Comparison of ENCODE assay signal across 8 cellular contexts in the genomic region with DNA sequence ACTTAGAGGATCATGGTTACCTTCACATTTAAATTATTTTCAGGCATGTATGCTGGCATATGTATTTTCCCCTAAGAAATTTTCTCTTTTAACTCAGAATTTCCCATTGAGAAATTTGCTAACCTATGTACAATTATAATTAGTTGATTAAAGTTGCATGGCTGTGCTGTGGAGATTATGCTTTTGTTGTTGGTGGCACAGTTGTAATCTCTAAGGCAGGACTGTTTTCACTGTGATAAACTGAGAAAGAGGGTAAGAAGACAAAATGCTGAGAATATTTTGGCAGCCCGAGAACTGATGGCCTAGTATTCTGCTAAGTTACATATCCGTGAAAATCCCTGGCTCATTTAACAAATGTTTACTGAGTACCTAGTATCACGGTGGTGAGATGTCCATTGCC. TPM values are rescaled to one million over a fixed set of nuclear protein-coding genes. Genes with fewer than 3 reads are reported as not detected.
DNase-seq lines count a peak whose midpoint lies in the region; ATAC-seq, FAIRE-seq and TF ChIP-seq lines count a peak whose summit lies in the region.

No MANE protein-coding gene starts in this region.

- DNase-seq in A549 (ENCODE audit: low read depth in 1 of 2, low spot score in 1 of 2) (no peak), GM23248 (no peak), immature natural killer cell (no peak), DMS53 (lab: John Stamatoyannopoulos, UW) (no peak), SJCRH30 (no peak)
- no peak for DNase-seq in activated CD4-positive, alpha-beta memory T cell treated with anti-CD3 and anti-CD28 coated beads, Interleukin-2, amount 10 ng/mL, durations not matched to agents 7 days and 5 days

- peak overlapping the region; percentile 99 for H2AFZ ChIP-seq in GM23248

- TF ChIP-seq POLR2A in A549 (IDR thresholded peaks at IDR 0.05; ENCODE audit: low read length), result no peak

- no peak for TF ChIP-seq EP300 in A549 (IDR thresholded peaks at IDR 0.05)

- H3K4me3 Mint-ChIP-seq in activated CD4-positive, alpha-beta memory T cell treated with anti-CD3 and anti-CD28 coated beads, Interleukin-2, amount 10 ng/mL, durations not matched to agents 7 days and 5 days, result peak overlapping the region; percentile 89
- H3K4me3 Mint-ChIP-seq in immature natural killer cell, result peak overlapping the region; percentile 49 to 93 (median 91)

- in situ Hi-C loops in GM23248 (cut with MboI), result no loop called here

- H3K4me3 ChIP-seq in A549 (peak overlapping the region; percentile 67), GM23248 (peak overlapping the region; percentile 90), SJCRH30 (no peak overlapping the region)

- H4K20me1 ChIP-seq in GM23248 (ENCODE audit: insufficient read depth), result no peaks in the 10 kb centered on the region

- H3F3A ChIP-seq in GM23248 (ENCODE audit: insufficient read depth), result peaks cover 10% of the 10 kb centered on the region; the same call in 1 of the 2 replicates

- TF ChIP-seq CTCF in A549 (IDR thresholded peaks at IDR 0.05), result no peak

- ATAC-seq in A549 (no peak), HG02884 (IDR thresholded peaks at IDR 0.05; ENCODE audit: unreplicated experiment) (no peak), HG03571 (IDR thresholded peaks at IDR 0.05; ENCODE audit: unreplicated experiment) (no peak)

- H3K36me3 Mint-ChIP-seq in activated CD4-positive, alpha-beta memory T cell treated with anti-CD3 and anti-CD28 coated beads, Interleukin-2, amount 10 ng/mL, durations not matched to agents 7 days and 5 days (ENCODE audit: low read depth), result peaks cover 29% of the 10 kb centered on the region
- peaks cover 0 to 6% (median 4%) of the 10 kb centered on the region in 3 donors for H3K36me3 Mint-ChIP-seq in immature natural killer cell

- H3K27ac ChIP-seq in A549 (peak overlapping the region; percentile 69 to 94), GM23248 (no peak overlapping the region), SJCRH30 (no peak overlapping the region)

- no peaks in the 10 kb centered on the region for H3K27me3 ChIP-seq in GM23248 (replicated peaks; ENCODE audit: insufficient read depth)
- no peaks in the 10 kb centered on the region for H3K27me3 ChIP-seq in SJCRH30

- peak overlapping the region; percentile 94 for H3K9ac ChIP-seq in GM23248

- CTCF ChIA-PET in A549 (lab: Yijun Ruan, JAX), result no interaction called here
- CTCF ChIA-PET in activated CD4-positive, alpha-beta memory T cell treated with anti-CD3 and anti-CD28 coated beads, Interleukin-2, amount 10 ng/mL, durations not matched to agents 7 days and 5 days (lab: Charles Lee), result no interaction called here

- H3K4me1 Mint-ChIP-seq in activated CD4-positive, alpha-beta memory T cell treated with anti-CD3 and anti-CD28 coated beads, Interleukin-2, amount 10 ng/mL, durations not matched to agents 7 days and 5 days, result peaks cover 35% of the 10 kb centered on the region
- H3K4me1 Mint-ChIP-seq in immature natural killer cell, result peaks cover 28 to 48% of the 10 kb centered on the region in 2 donors

- no peak for FAIRE-seq in A549 (lab: Jason Lieb, UNC)

- H3K36me3 ChIP-seq in GM23248 (ENCODE audit: low read depth), result peaks cover 4% of the 10 kb centered on the region; the same call in 1 of the 2 replicates
- H3K36me3 ChIP-seq in SJCRH30, result no peaks in the 10 kb centered on the region

- H3K27me3 Mint-ChIP-seq in activated CD4-positive, alpha-beta memory T cell treated with anti-CD3 and anti-CD28 coated beads, Interleukin-2, amount 10 ng/mL, durations not matched to agents 7 days and 5 days, result no peaks in the 10 kb centered on the region
- peaks cover 3 to 9% (median 6%) of the 10 kb centered on the region in 3 donors for H3K27me3 Mint-ChIP-seq in immature natural killer cell (ENCODE audit: low read depth in 3 of 3)

- H3K4me1 ChIP-seq in A549 (peaks cover 40% of the 10 kb centered on the region), GM23248 (ENCODE audit: insufficient read depth) (peaks cover 14% of the 10 kb centered on the region), SJCRH30 (peaks cover 4% of the 10 kb centered on the region)

- H3K79me2 ChIP-seq in GM23248 (ENCODE audit: insufficient read depth), result peaks cover 27% of the 10 kb centered on the region

- H3K9me2 ChIP-seq in GM23248 (ENCODE audit: insufficient read depth), result no peaks in the 10 kb centered on the region

- peak overlapping the region; percentile 79 for H3K4me2 ChIP-seq in A549
- peak overlapping the region; percentile 86 for H3K4me2 ChIP-seq in GM23248 (ENCODE audit: unreplicated experiment)

- 23% methylated on average over 3 of the region's 3 CpGs for WGBS in A549 (ENCODE audit: missing lambda C conversion rate)
- 84 to 86% methylated on average over 3 of the region's 3 CpGs for whole genome bisulfite sequencing in GM23248 (ENCODE audit: low coverage in 1 of 2, low lambda C conversion rate in 2 of 2, missing lambda C conversion rate in 2 of 2), 2 experiments

- no peak for TF ChIP-seq RAD21 in A549 (conservative IDR thresholded peaks at IDR 0.05 in 1 of 2, IDR thresholded peaks at IDR 0.05 in 1 of 2)

- peak overlapping the region; percentile 65 for H3K27ac Mint-ChIP-seq in activated CD4-positive, alpha-beta memory T cell treated with anti-CD3 and anti-CD28 coated beads, Interleukin-2, amount 10 ng/mL, durations not matched to agents 7 days and 5 days
- H3K27ac Mint-ChIP-seq in immature natural killer cell, result peak overlapping the region; percentile 75 to 94 (median 91)

- POLR2A ChIA-PET in A549 (lab: Yijun Ruan, JAX), result no interaction called here
- POLR2A ChIA-PET in activated CD4-positive, alpha-beta memory T cell treated with anti-CD3 and anti-CD28 coated beads, Interleukin-2, amount 10 ng/mL, durations not matched to agents 7 days and 5 days (lab: Charles Lee), result interaction anchor here (0.6 kb wide), 1 partner anchor 16 kb away, joined by 3 read pairs; no protein-coding TSS in a partner anchor

- H3K9me3 ChIP-seq in A549, result no peaks in the 10 kb centered on the region
- H3K9me3 ChIP-seq in GM23248 (ENCODE audit: low read depth), result no peaks in the 10 kb centered on the region
- no peaks in the 10 kb centered on the region for H3K9me3 ChIP-seq in SJCRH30 (replicated peaks)

- H3K9me3 Mint-ChIP-seq in activated CD4-positive, alpha-beta memory T cell treated with anti-CD3 and anti-CD28 coated beads, Interleukin-2, amount 10 ng/mL, durations not matched to agents 7 days and 5 days, result no peaks in the 10 kb centered on the region
- H3K9me3 Mint-ChIP-seq in immature natural killer cell, result no peaks in the 10 kb centered on the region

TF ChIP-seq in A549, 52 proteins besides CTCF, POLR2A, EP300 and RAD21:
- TF ChIP-seq NPAS2 (CRISPR knock-in tag; IDR thresholded peaks at IDR 0.05; ENCODE audit: borderline replicate concordance) (no peak), NFE2L2 (conservative IDR thresholded peaks at IDR 0.05; ENCODE audit: low read length) (no peak), MAFK (IDR thresholded peaks at IDR 0.05; ENCODE audit: partially characterized antibody) (no peak), BHLHE40 (IDR thresholded peaks at IDR 0.05; ENCODE audit: low read depth, low read length) (no peak), GATA3 (IDR thresholded peaks at IDR 0.05; ENCODE audit: borderline replicate concordance) (no peak), ZFP36 (IDR thresholded peaks at IDR 0.05; ENCODE audit: borderline replicate concordance, partially characterized antibody) (no peak), ZC3H11A (IDR thresholded peaks at IDR 0.05) (no peak), RNF2 (IDR thresholded peaks at IDR 0.05; ENCODE audit: borderline replicate concordance, low read depth) (no peak), ZSCAN20 (CRISPR knock-in tag; IDR thresholded peaks at IDR 0.05) (no peak)
- TF ChIP-seq, protein P1, sequence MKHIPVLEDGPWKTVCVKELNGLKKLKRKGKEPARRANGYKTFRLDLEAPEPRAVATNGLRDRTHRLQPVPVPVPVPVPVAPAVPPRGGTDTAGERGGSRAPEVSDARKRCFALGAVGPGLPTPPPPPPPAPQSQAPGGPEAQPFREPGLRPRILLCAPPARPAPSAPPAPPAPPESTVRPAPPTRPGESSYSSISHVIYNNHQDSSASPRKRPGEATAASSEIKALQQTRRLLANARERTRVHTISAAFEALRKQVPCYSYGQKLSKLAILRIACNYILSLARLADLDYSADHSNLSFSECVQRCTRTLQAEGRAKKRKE (CRISPR knock-in tag; IDR thresholded peaks at IDR 0.05; ENCODE audit: low read depth), result no peak

RNA-seq across cellular contexts. Expression of a gene that starts 1.4 kb away (rescaled TPM):
- polyA plus RNA-seq in A549 (2011; rRNA removed) (66.2 and 80.9 TPM in 2 replicates), A549 (2017; fragmentation: RNase III; extraction: RNeasy Plus Mini Kit Qiagen cat#74134 plus additional on column Dnase treatment) (19.4 to 30.4 TPM (median 24.2 TPM) in 3 replicates), GM23248 (2016; fragmentation: Nextera tagmentation; extraction: Ambion mirVana) (21.7 and 24.2 TPM in 2 replicates), immature natural killer cell (10 to 100 TPM; 18.7 to 32.4 (median 26.0) TPM)
- polyA plus RNA-seq in A549 (2012; cell fraction: cytosol; rRNA removed), result 17.4 and 18.0 TPM in 2 replicates
- polyA plus RNA-seq in A549 (2012; cell fraction: nucleus; rRNA removed), result 5.3 and 7.7 TPM in 2 replicates
- 22.8 and 30.4 TPM in 2 replicates for polyA minus RNA-seq in A549 (2011; rRNA and poly(A)+ RNA removed)
- 14.4 and 22.4 TPM in 2 replicates for total RNA-seq in GM23248 (2014; rRNA removed; shearing (Covaris generic))
- total RNA-seq in activated CD4-positive, alpha-beta memory T cell treated with anti-CD3 and anti-CD28 coated beads, Interleukin-2, amount 10 ng/mL, durations not matched to agents 7 days and 5 days, result 10 to 100 TPM; 24.5 to 26.6 TPM
- total RNA-seq in SJCRH30 (2014; rRNA removed; shearing (Covaris generic)), result 5.8 and 6.8 TPM in 2 replicates

Comparison
In these comparisons a context has a peak if more than half of its experiments do, and no peak if none do; other contexts are left out.
1. H3K27ac ChIP-seq: peak in A549 (2 of 2); none in GM23248 (single experiment) and SJCRH30 (single experiment).